9 cellular contexts compared by ENCODE assay signal in genomic region chr6:6545616-6546317, GRCh38. TPM values are rescaled to one million over a fixed set of nuclear protein-coding genes. Genes with fewer than 3 reads are reported as not detected.
A peak's percentile ranks its signal among the peaks of the same experiment; 100 is the strongest.
DNase-seq lines count a peak whose midpoint lies in the region; ATAC-seq and TF ChIP-seq lines count a peak whose summit lies in the region.
"Had no signal": no experiment of that assay in that cellular context is flagged by ENCODE, and none has a peak within 500 bp of the region (broad histone marks: within the 10 kb centered on the region; RNA-seq: fewer than 3 reads in every experiment).

No MANE protein-coding gene starts in this region.

- H3K27me3 ChIP-seq in prostate gland (replicated peaks; ENCODE audit: insufficient read depth), result peaks cover 3% of the 10 kb centered on the region

- H3K36me3 Mint-ChIP-seq in activated T-helper 2 cell treated with anti-CD3 and anti-CD28 coated beads, Interferon-gamma antibody, Interleukin-2, Interleukin-4, amounts not matched to agents 10 μg/mL and 5 μg/mL and 100 μg/mL, durations not matched to agents 14 hours and 24 hours and 36 hours (ENCODE audit: low read depth), result no peaks in the 10 kb centered on the region
- no peaks in the 10 kb centered on the region for H3K36me3 Mint-ChIP-seq in natural killer cell treated with Interleukin-12 subunit alpha and Interleukin-12 subunit beta and Interleukin-15 and Interleukin-18, amount 100 ng/mL, for 72 hours

- TF ChIP-seq CTCF in GM12875 (IDR thresholded peaks at IDR 0.05; ENCODE audit: borderline replicate concordance, insufficient read depth, low read depth, low read length) (no peak), epithelial cell of proximal tubule (conservative IDR thresholded peaks at IDR 0.05; ENCODE audit: low read depth, low read length) (no peak), prostate gland (IDR thresholded peaks at IDR 0.05) (no peak)

- H3K4me3 Mint-ChIP-seq in activated T-helper 2 cell treated with anti-CD3 and anti-CD28 coated beads, Interferon-gamma antibody, Interleukin-2, Interleukin-4, amounts not matched to agents 10 μg/mL and 5 μg/mL and 100 μg/mL, durations not matched to agents 14 hours and 24 hours and 36 hours (ENCODE audit: low read depth), result no peak overlapping the region
- no peak overlapping the region for H3K4me3 Mint-ChIP-seq in natural killer cell treated with Interleukin-12 subunit alpha and Interleukin-12 subunit beta and Interleukin-15 and Interleukin-18, amount 100 ng/mL, for 72 hours

- H3K9me3 Mint-ChIP-seq in activated T-helper 2 cell treated with anti-CD3 and anti-CD28 coated beads, Interferon-gamma antibody, Interleukin-2, Interleukin-4, amounts not matched to agents 10 μg/mL and 5 μg/mL and 100 μg/mL, durations not matched to agents 14 hours and 24 hours and 36 hours, result peaks cover 3% of the 10 kb centered on the region
- H3K9me3 Mint-ChIP-seq in natural killer cell treated with Interleukin-12 subunit alpha and Interleukin-12 subunit beta and Interleukin-15 and Interleukin-18, amount 100 ng/mL, for 72 hours, result no peaks in the 10 kb centered on the region

- DNase-seq in epithelial cell of proximal tubule (ENCODE audit: low read depth) (no peak), prostate gland (ENCODE audit: low spot score) (no peak), NCI-H526 (lab: John Stamatoyannopoulos, UW) (no peak), NCI-H2081 treated with DMSO at 0.1 percent for 48 hours (lab: John Stamatoyannopoulos, UW) (no peak)
- no peak for DNase-seq in activated T-helper 2 cell treated with anti-CD3 and anti-CD28 coated beads, Interferon-gamma antibody, Interleukin-2, Interleukin-4, amounts not matched to agents 10 μg/mL and 5 μg/mL and 100 μg/mL, durations not matched to agents 14 hours and 24 hours and 36 hours (ENCODE audit: low spot score)
- DNase-seq in natural killer cell treated with Interleukin-12 subunit alpha and Interleukin-12 subunit beta and Interleukin-15 and Interleukin-18, amount 100 ng/mL, for 72 hours (ENCODE audit: low spot score), result no peak
- DNase-seq: Kasumi-1 had no signal

- H3K27ac ChIP-seq in prostate gland, result no peak overlapping the region

- no peak for TF ChIP-seq POLR2A in prostate gland (IDR thresholded peaks at IDR 0.05)

- intact Hi-C loops in prostate gland (cut with DNase I), result loop anchor here (5.0 kb wide), 2 partner anchors 1328 to 1403 kb away; no protein-coding TSS in a partner anchor
- intact Hi-C loops in activated T-helper 2 cell treated with anti-CD3 and anti-CD28 coated beads, Interferon-gamma antibody, Interleukin-2, Interleukin-4, amounts not matched to agents 10 μg/mL and 5 μg/mL and 100 μg/mL, durations not matched to agents 14 hours and 24 hours and 36 hours (cut with micrococcal nuclease), result loop anchor here (2.0 to 10.0 kb wide), 3 partner anchors 31 to 538 kb away; partner anchors contain the start of gene NRN1

- peaks cover 79% of the 10 kb centered on the region for H3K27me3 Mint-ChIP-seq in activated T-helper 2 cell treated with anti-CD3 and anti-CD28 coated beads, Interferon-gamma antibody, Interleukin-2, Interleukin-4, amounts not matched to agents 10 μg/mL and 5 μg/mL and 100 μg/mL, durations not matched to agents 14 hours and 24 hours and 36 hours (ENCODE audit: low read depth)
- H3K27me3 Mint-ChIP-seq in natural killer cell treated with Interleukin-12 subunit alpha and Interleukin-12 subunit beta and Interleukin-15 and Interleukin-18, amount 100 ng/mL, for 72 hours, result peaks cover 43 to 57% of the 10 kb centered on the region in 2 donors

- no peaks in the 10 kb centered on the region for H3K4me1 ChIP-seq in prostate gland (replicated peaks)

- peak; percentile 6 for ATAC-seq in HG03135 (IDR thresholded peaks at IDR 0.05; ENCODE audit: unreplicated experiment)
- no peak for ATAC-seq in natural killer cell treated with Interleukin-12 subunit alpha and Interleukin-12 subunit beta and Interleukin-15 and Interleukin-18, amount 100 ng/mL, for 72 hours

- H3K9me3 ChIP-seq in prostate gland, result no peaks in the 10 kb centered on the region

- no peak overlapping the region for H3K27ac Mint-ChIP-seq in activated T-helper 2 cell treated with anti-CD3 and anti-CD28 coated beads, Interferon-gamma antibody, Interleukin-2, Interleukin-4, amounts not matched to agents 10 μg/mL and 5 μg/mL and 100 μg/mL, durations not matched to agents 14 hours and 24 hours and 36 hours
- no peak overlapping the region for H3K27ac Mint-ChIP-seq in natural killer cell treated with Interleukin-12 subunit alpha and Interleukin-12 subunit beta and Interleukin-15 and Interleukin-18, amount 100 ng/mL, for 72 hours

- 51% methylated on average over 26 of the region's 27 CpGs for whole genome bisulfite sequencing in prostate gland

- H3K4me3 ChIP-seq in GM12875 (ENCODE audit: low read depth, low read length), result peak overlapping the region; percentile 45
- peak overlapping the region; percentile 51 for H3K4me3 ChIP-seq in epithelial cell of proximal tubule (ENCODE audit: low read depth, low read length)
- peak overlapping the region; percentile 23 to 27 for H3K4me3 ChIP-seq in prostate gland

- H3K4me1 Mint-ChIP-seq in activated T-helper 2 cell treated with anti-CD3 and anti-CD28 coated beads, Interferon-gamma antibody, Interleukin-2, Interleukin-4, amounts not matched to agents 10 μg/mL and 5 μg/mL and 100 μg/mL, durations not matched to agents 14 hours and 24 hours and 36 hours (ENCODE audit: low read depth), result peaks cover 6% of the 10 kb centered on the region
- H3K4me1 Mint-ChIP-seq in natural killer cell treated with Interleukin-12 subunit alpha and Interleukin-12 subunit beta and Interleukin-15 and Interleukin-18, amount 100 ng/mL, for 72 hours (ENCODE audit: low read depth in 2 of 2), result peaks cover 0 to 6% of the 10 kb centered on the region in 2 donors

- no peaks in the 10 kb centered on the region for H3K36me3 ChIP-seq in prostate gland

RNA-seq across cellular contexts. Expression of gene LY86, which starts 42.8 kb away (rescaled TPM):
- not detected in 2 replicates for total RNA-seq in epithelial cell of proximal tubule
- 1 to 10 TPM; 1.5 to 7.0 TPM for total RNA-seq in prostate gland
- 0.55 and 0.57 TPM in 2 replicates for total RNA-seq in activated T-helper 2 cell treated with anti-CD3 and anti-CD28 coated beads, Interferon-gamma antibody, Interleukin-2, Interleukin-4, amounts not matched to agents 10 μg/mL and 5 μg/mL and 100 μg/mL, durations not matched to agents 14 hours and 24 hours and 36 hours
- total RNA-seq in natural killer cell treated with Interleukin-12 subunit alpha and Interleukin-12 subunit beta and Interleukin-15 and Interleukin-18, amount 100 ng/mL, for 72 hours, result under 1 TPM in 1 of 2 donors, not detected in 1; 0.61 TPM
